Comparison of ENCODE assay signal across 35 cellular contexts in genomic region chr7:155038335-155038734, GRCh38. TPM values are rescaled to one million over a fixed set of nuclear protein-coding genes. Genes with fewer than 3 reads are reported as not detected.
"Had no signal": no experiment of that assay in that cellular context is flagged by ENCODE, and none has a peak within 500 bp of the region (broad histone marks: within the 10 kb centered on the region; RNA-seq: fewer than 3 reads in every experiment).

No MANE protein-coding gene starts in this region.

- H3K9me3 ChIP-seq: lower lobe of right lung, right atrium auricular region, right lobe of liver, testis, thyroid gland, transverse colon, upper lobe of left lung, vagina had no signal

- H3K36me3 Mint-ChIP-seq: immature natural killer cell, mesothelial cell of epicardium, natural killer cell had no signal

- H3K27ac ChIP-seq: left lung, lower lobe of right lung, ovary, right atrium auricular region, right lobe of liver, testis, thyroid gland, transverse colon, upper lobe of left lung, vagina had no signal

- FAIRE-seq: islet of Langerhans, kidney had no signal

- H3K4me3 Mint-ChIP-seq: immature natural killer cell; mesothelial cell of epicardium; naive B cell; natural killer cell; stimulated activated memory B cell treated with anti-CD40 and anti-IgM and Interleukin-4, amounts not matched to agents 10 μg/mL and 1 μg/mL and 100 μg/mL, for 72 hours; stimulated activated naive CD8-positive, alpha-beta T cell treated with anti-CD3 and anti-CD28 coated beads, Interleukin-15, amount 100 ng/mL, for 72 hours had no signal

- H3K4me1 Mint-ChIP-seq: immature natural killer cell; mesothelial cell of epicardium; naive B cell; natural killer cell; stimulated activated memory B cell treated with anti-CD40 and anti-IgM and Interleukin-4, amounts not matched to agents 10 μg/mL and 1 μg/mL and 100 μg/mL, for 72 hours; stimulated activated naive CD8-positive, alpha-beta T cell treated with anti-CD3 and anti-CD28 coated beads, Interleukin-15, amount 100 ng/mL, for 72 hours had no signal

- H3K4me1 ChIP-seq: left lung, lower lobe of right lung, right atrium auricular region, right lobe of liver, testis, thyroid gland, transverse colon, upper lobe of left lung, vagina had no signal

- DNase-seq: hypothalamus; immature natural killer cell; kidney; left colon; left lung; lower lobe of right lung; mammary epithelial cell; mesendoderm; naive B cell; natural killer cell; ovary; right lobe of liver; stimulated activated CD4-positive, alpha-beta T cell treated with anti-CD3 and anti-CD28 coated beads, Interleukin-1b, Interleukin-23, amount 100 ng/mL, for 48 hours; stimulated activated CD4-positive, alpha-beta T cell treated with anti-CD3 and anti-CD28 coated beads, Interleukin-2, amount 100 ng/mL, for 48 hours; stimulated activated CD4-positive, alpha-beta T cell treated with anti-CD3 and anti-CD28 coated beads, Interleukin-4, amount 100 ng/mL, for 4 hours; stimulated activated CD8-positive, alpha-beta memory T cell treated with anti-CD3 and anti-CD28 coated beads, Interleukin-4, amount 100 ng/mL, for 48 hours; stimulated activated naive CD4-positive, alpha-beta T cell treated with Interleukin-2 at 50 U/mL for 16 hours; stimulated activated naive CD8-positive, alpha-beta T cell treated with anti-CD3 and anti-CD28 coated beads, Interleukin-15, amount 100 ng/mL, for 72 hours; testis; thyroid gland; transverse colon; upper lobe of left lung had no signal

- H3K36me3 ChIP-seq: left lung, lower lobe of right lung, ovary, right atrium auricular region, right lobe of liver, thyroid gland, transverse colon, upper lobe of left lung, vagina had no signal

- H3K9me3 Mint-ChIP-seq: natural killer cell; stimulated activated naive CD8-positive, alpha-beta T cell treated with anti-CD3 and anti-CD28 coated beads, Interleukin-15, amount 100 ng/mL, for 72 hours had no signal

- H3K27ac Mint-ChIP-seq: immature natural killer cell; mesothelial cell of epicardium; natural killer cell; progenitor cell of endocrine pancreas; stimulated activated memory B cell treated with anti-CD40 and anti-IgM and Interleukin-4, amounts not matched to agents 10 μg/mL and 1 μg/mL and 100 μg/mL, for 72 hours; stimulated activated naive CD8-positive, alpha-beta T cell treated with anti-CD3 and anti-CD28 coated beads, Interleukin-15, amount 100 ng/mL, for 72 hours had no signal

- H3K27me3 Mint-ChIP-seq: progenitor cell of endocrine pancreas had no signal

- H3K27me3 ChIP-seq: left lung, ovary, right atrium auricular region, right lobe of liver, testis, thyroid gland, upper lobe of left lung, vagina had no signal

- H3K4me3 ChIP-seq: left lung, lower lobe of right lung, ovary, right atrium auricular region, right lobe of liver, smooth muscle cell, testis, thyroid gland, transverse colon, upper lobe of left lung, vagina had no signal

RNA-seq across cellular contexts. Expression of gene HTR5A, which starts 31.8 kb away (rescaled TPM):
- total RNA-seq: kidney, left colon, left lung, liver, lower lobe of right lung, mammary epithelial cell, mesothelial cell of epicardium, natural killer cell, omental fat pad, ovary, progenitor cell of endocrine pancreas, pulmonary artery endothelial cell, renal cortical epithelial cell, right atrium auricular region, right lobe of liver, skeletal muscle tissue, smooth muscle cell, transverse colon, upper lobe of left lung, urinary bladder, vagina had no signal
- polyA plus RNA-seq: immature natural killer cell, liver, mammary epithelial cell, ovary, smooth muscle cell, urinary bladder had no signal
